Comparison of ENCODE assay signal across 1 cellular context in the genomic region with DNA sequence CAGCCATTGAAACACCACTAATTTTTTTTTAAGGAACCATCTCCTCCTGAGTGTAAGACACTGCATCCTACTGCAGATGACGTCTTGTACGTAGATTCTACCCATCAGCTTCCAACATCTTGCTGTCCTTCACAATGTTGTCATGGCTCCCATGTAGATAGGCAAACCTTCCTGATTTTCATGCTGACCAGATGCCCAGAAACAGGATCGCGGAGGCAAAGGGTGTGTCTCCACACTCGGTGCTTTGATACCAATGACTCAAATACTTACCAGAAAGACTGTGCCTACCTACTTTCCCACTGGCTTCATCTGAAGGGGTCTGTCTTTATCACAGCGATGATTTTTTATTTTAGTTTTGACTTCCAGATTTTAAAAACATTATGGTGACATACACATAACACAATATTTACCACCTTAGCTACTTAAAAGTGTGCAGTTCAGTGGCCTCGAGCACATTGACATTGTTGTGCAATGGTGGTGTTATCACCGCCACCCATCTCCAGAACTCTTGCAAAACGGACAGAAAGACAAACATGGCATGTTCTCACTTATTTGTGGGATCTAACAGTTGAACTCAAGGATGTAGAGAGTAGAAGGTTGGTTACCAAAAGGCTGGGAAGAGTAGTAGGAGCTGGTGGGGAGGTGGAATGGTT.
A peak's percentile ranks its signal among the peaks of the same experiment; 100 is the strongest.
TF ChIP-seq lines count a peak whose summit lies in the region.

No MANE protein-coding gene starts in this region.

TF ChIP-seq in HepG2, 621 proteins besides CTCF, POLR2A, EP300 and RAD21 (continued from another document and continues in another):
- TF ChIP-seq CENPT (CRISPR knock-in tag; IDR thresholded peaks at IDR 0.05; ENCODE audit: low read depth) = no peak
- TF ChIP-seq, protein P1, sequence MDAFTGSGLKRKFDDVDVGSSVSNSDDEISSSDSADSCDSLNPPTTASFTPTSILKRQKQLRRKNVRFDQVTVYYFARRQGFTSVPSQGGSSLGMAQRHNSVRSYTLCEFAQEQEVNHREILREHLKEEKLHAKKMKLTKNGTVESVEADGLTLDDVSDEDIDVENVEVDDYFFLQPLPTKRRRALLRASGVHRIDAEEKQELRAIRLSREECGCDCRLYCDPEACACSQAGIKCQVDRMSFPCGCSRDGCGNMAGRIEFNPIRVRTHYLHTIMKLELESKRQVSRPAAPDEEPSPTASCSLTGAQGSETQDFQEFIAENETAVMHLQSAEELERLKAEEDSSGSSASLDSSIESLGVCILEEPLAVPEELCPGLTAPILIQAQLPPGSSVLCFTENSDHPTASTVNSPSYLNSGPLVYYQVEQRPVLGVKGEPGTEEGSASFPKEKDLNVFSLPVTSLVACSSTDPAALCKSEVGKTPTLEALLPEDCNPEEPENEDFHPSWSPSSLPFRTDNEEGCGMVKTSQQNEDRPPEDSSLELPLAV (CRISPR knock-in tag; conservative IDR thresholded peaks at IDR 0.05; ENCODE audit: low read depth) = no peak
- TF ChIP-seq, protein P2, sequence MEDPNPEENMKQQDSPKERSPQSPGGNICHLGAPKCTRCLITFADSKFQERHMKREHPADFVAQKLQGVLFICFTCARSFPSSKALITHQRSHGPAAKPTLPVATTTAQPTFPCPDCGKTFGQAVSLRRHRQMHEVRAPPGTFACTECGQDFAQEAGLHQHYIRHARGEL (CRISPR knock-in tag; IDR thresholded peaks at IDR 0.05) = no peak
- peak; percentile 78 for TF ChIP-seq SMC3 (IDR thresholded peaks at IDR 0.05; ENCODE audit: low read length)
- TF ChIP-seq, protein P3, sequence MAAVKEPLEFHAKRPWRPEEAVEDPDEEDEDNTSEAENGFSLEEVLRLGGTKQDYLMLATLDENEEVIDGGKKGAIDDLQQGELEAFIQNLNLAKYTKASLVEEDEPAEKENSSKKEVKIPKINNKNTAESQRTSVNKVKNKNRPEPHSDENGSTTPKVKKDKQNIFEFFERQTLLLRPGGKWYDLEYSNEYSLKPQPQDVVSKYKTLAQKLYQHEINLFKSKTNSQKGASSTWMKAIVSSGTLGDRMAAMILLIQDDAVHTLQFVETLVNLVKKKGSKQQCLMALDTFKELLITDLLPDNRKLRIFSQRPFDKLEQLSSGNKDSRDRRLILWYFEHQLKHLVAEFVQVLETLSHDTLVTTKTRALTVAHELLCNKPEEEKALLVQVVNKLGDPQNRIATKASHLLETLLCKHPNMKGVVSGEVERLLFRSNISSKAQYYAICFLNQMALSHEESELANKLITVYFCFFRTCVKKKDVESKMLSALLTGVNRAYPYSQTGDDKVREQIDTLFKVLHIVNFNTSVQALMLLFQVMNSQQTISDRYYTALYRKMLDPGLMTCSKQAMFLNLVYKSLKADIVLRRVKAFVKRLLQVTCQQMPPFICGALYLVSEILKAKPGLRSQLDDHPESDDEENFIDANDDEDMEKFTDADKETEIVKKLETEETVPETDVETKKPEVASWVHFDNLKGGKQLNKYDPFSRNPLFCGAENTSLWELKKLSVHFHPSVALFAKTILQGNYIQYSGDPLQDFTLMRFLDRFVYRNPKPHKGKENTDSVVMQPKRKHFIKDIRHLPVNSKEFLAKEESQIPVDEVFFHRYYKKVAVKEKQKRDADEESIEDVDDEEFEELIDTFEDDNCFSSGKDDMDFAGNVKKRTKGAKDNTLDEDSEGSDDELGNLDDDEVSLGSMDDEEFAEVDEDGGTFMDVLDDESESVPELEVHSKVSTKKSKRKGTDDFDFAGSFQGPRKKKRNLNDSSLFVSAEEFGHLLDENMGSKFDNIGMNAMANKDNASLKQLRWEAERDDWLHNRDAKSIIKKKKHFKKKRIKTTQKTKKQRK (IDR thresholded peaks at IDR 0.05; ENCODE audit: low read length) = no peak
- TF ChIP-seq ZNF264 (CRISPR knock-in tag; IDR thresholded peaks at IDR 0.05) = peak; percentile 94
- peak; percentile 98 for TF ChIP-seq DPF2 (CRISPR knock-in tag; IDR thresholded peaks at IDR 0.05; ENCODE audit: borderline replicate concordance, low read depth)
- TF ChIP-seq, protein P4, sequence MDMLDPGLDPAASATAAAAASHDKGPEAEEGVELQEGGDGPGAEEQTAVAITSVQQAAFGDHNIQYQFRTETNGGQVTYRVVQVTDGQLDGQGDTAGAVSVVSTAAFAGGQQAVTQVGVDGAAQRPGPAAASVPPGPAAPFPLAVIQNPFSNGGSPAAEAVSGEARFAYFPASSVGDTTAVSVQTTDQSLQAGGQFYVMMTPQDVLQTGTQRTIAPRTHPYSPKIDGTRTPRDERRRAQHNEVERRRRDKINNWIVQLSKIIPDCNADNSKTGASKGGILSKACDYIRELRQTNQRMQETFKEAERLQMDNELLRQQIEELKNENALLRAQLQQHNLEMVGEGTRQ (IDR thresholded peaks at IDR 0.05; ENCODE audit: low read depth, low read length) = no peak
- TF ChIP-seq, protein P4 (CRISPR knock-in tag; IDR thresholded peaks at IDR 0.05; ENCODE audit: borderline replicate concordance) = no peak
- TF ChIP-seq, protein P5, sequence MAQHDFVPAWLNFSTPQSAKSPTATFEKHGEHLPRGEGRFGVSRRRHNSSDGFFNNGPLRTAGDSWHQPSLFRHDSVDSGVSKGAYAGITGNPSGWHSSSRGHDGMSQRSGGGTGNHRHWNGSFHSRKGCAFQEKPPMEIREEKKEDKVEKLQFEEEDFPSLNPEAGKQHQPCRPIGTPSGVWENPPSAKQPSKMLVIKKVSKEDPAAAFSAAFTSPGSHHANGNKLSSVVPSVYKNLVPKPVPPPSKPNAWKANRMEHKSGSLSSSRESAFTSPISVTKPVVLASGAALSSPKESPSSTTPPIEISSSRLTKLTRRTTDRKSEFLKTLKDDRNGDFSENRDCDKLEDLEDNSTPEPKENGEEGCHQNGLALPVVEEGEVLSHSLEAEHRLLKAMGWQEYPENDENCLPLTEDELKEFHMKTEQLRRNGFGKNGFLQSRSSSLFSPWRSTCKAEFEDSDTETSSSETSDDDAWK (CRISPR knock-in tag; IDR thresholded peaks at IDR 0.05) = no peak
- TF ChIP-seq JARID2 (CRISPR knock-in tag; IDR thresholded peaks at IDR 0.05; ENCODE audit: insufficient replicate concordance) = peak; percentile 80
- TF ChIP-seq ATF7 (IDR thresholded peaks at IDR 0.05) = no peak
- TF ChIP-seq ATF7 (CRISPR knock-in tag; IDR thresholded peaks at IDR 0.05) = peak; percentile 56; the same call in 1 of the 2 replicates
- TF ChIP-seq REL (CRISPR knock-in tag; conservative IDR thresholded peaks at IDR 0.05) = no peak
- TF ChIP-seq ZNF256 (CRISPR knock-in tag; conservative IDR thresholded peaks at IDR 0.05) = 0 out of 2 replicates have a peak, but pooled peaks have one; percentile 25
- TF ChIP-seq, protein P6, sequence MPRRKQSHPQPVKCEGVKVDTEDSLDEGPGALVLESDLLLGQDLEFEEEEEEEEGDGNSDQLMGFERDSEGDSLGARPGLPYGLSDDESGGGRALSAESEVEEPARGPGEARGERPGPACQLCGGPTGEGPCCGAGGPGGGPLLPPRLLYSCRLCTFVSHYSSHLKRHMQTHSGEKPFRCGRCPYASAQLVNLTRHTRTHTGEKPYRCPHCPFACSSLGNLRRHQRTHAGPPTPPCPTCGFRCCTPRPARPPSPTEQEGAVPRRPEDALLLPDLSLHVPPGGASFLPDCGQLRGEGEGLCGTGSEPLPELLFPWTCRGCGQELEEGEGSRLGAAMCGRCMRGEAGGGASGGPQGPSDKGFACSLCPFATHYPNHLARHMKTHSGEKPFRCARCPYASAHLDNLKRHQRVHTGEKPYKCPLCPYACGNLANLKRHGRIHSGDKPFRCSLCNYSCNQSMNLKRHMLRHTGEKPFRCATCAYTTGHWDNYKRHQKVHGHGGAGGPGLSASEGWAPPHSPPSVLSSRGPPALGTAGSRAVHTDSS (CRISPR knock-in tag; conservative IDR thresholded peaks at IDR 0.05) = no peak
- TF ChIP-seq, protein P7, sequence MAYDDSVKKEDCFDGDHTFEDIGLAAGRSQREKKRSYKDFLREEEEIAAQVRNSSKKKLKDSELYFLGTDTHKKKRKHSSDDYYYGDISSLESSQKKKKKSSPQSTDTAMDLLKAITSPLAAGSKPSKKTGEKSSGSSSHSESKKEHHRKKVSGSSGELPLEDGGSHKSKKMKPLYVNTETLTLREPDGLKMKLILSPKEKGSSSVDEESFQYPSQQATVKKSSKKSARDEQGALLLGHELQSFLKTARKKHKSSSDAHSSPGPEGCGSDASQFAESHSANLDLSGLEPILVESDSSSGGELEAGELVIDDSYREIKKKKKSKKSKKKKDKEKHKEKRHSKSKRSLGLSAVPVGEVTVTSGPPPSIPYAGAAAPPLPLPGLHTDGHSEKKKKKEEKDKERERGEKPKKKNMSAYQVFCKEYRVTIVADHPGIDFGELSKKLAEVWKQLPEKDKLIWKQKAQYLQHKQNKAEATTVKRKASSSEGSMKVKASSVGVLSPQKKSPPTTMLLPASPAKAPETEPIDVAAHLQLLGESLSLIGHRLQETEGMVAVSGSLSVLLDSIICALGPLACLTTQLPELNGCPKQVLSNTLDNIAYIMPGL (CRISPR knock-in tag; IDR thresholded peaks at IDR 0.05; ENCODE audit: borderline replicate concordance in 1 of 2, low read depth in 1 of 2) = peak; percentile 46 to 61; a peak in 2 of 4 replicates
- peak; percentile 81 for TF ChIP-seq ZFP36L1 (CRISPR knock-in tag; IDR thresholded peaks at IDR 0.05)
- no peak for TF ChIP-seq ZNF619 (CRISPR knock-in tag; IDR thresholded peaks at IDR 0.05)
- TF ChIP-seq, protein P8, sequence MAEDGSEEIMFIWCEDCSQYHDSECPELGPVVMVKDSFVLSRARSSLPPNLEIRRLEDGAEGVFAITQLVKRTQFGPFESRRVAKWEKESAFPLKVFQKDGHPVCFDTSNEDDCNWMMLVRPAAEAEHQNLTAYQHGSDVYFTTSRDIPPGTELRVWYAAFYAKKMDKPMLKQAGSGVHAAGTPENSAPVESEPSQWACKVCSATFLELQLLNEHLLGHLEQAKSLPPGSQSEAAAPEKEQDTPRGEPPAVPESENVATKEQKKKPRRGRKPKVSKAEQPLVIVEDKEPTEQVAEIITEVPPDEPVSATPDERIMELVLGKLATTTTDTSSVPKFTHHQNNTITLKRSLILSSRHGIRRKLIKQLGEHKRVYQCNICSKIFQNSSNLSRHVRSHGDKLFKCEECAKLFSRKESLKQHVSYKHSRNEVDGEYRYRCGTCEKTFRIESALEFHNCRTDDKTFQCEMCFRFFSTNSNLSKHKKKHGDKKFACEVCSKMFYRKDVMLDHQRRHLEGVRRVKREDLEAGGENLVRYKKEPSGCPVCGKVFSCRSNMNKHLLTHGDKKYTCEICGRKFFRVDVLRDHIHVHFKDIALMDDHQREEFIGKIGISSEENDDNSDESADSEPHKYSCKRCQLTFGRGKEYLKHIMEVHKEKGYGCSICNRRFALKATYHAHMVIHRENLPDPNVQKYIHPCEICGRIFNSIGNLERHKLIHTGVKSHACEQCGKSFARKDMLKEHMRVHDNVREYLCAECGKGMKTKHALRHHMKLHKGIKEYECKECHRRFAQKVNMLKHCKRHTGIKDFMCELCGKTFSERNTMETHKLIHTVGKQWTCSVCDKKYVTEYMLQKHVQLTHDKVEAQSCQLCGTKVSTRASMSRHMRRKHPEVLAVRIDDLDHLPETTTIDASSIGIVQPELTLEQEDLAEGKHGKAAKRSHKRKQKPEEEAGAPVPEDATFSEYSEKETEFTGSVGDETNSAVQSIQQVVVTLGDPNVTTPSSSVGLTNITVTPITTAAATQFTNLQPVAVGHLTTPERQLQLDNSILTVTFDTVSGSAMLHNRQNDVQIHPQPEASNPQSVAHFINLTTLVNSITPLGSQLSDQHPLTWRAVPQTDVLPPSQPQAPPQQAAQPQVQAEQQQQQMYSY (CRISPR knock-in tag; IDR thresholded peaks at IDR 0.05) = peak; percentile 86
- TF ChIP-seq NFKB2 (CRISPR knock-in tag; IDR thresholded peaks at IDR 0.05; ENCODE audit: borderline replicate concordance) = no peak
- no peak for TF ChIP-seq RBM39 (IDR thresholded peaks at IDR 0.05; ENCODE audit: low read depth, low read length, poor library complexity, severe bottlenecking)
- TF ChIP-seq, protein P9, sequence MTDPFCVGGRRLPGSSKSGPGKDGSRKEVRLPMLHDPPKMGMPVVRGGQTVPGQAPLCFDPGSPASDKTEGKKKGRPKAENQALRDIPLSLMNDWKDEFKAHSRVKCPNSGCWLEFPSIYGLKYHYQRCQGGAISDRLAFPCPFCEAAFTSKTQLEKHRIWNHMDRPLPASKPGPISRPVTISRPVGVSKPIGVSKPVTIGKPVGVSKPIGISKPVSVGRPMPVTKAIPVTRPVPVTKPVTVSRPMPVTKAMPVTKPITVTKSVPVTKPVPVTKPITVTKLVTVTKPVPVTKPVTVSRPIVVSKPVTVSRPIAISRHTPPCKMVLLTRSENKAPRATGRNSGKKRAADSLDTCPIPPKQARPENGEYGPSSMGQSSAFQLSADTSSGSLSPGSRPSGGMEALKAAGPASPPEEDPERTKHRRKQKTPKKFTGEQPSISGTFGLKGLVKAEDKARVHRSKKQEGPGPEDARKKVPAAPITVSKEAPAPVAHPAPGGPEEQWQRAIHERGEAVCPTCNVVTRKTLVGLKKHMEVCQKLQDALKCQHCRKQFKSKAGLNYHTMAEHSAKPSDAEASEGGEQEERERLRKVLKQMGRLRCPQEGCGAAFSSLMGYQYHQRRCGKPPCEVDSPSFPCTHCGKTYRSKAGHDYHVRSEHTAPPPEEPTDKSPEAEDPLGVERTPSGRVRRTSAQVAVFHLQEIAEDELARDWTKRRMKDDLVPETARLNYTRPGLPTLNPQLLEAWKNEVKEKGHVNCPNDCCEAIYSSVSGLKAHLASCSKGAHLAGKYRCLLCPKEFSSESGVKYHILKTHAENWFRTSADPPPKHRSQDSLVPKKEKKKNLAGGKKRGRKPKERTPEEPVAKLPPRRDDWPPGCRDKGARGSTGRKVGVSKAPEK (CRISPR knock-in tag; IDR thresholded peaks at IDR 0.05; ENCODE audit: borderline replicate concordance) = peak; percentile 92; the same call in 1 of the 2 replicates
- no peak for TF ChIP-seq PHB2 (IDR thresholded peaks at IDR 0.05; ENCODE audit: partially characterized antibody)
- TF ChIP-seq ETV5 (CRISPR knock-in tag; IDR thresholded peaks at IDR 0.05; ENCODE audit: borderline replicate concordance) = peak; percentile 91
- TF ChIP-seq SNRNP70 (IDR thresholded peaks at IDR 0.05; ENCODE audit: low read depth, low read length) = no peak
- peak; percentile 59; the same call in 1 of the 2 replicates for TF ChIP-seq ZNF441 (CRISPR knock-in tag; IDR thresholded peaks at IDR 0.05; ENCODE audit: borderline replicate concordance)
- peak; percentile 32; the same call in 1 of the 2 replicates for TF ChIP-seq ZFX (CRISPR knock-in tag; IDR thresholded peaks at IDR 0.05; ENCODE audit: low read depth)
- TF ChIP-seq ZNF792 (CRISPR knock-in tag; IDR thresholded peaks at IDR 0.05) = peak; percentile 96
- TF ChIP-seq, protein P10, sequence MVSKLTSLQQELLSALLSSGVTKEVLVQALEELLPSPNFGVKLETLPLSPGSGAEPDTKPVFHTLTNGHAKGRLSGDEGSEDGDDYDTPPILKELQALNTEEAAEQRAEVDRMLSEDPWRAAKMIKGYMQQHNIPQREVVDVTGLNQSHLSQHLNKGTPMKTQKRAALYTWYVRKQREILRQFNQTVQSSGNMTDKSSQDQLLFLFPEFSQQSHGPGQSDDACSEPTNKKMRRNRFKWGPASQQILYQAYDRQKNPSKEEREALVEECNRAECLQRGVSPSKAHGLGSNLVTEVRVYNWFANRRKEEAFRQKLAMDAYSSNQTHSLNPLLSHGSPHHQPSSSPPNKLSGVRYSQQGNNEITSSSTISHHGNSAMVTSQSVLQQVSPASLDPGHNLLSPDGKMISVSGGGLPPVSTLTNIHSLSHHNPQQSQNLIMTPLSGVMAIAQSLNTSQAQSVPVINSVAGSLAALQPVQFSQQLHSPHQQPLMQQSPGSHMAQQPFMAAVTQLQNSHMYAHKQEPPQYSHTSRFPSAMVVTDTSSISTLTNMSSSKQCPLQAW (CRISPR knock-in tag; IDR thresholded peaks at IDR 0.05) = peak; percentile 91
- TF ChIP-seq ZBTB3 (CRISPR knock-in tag; IDR thresholded peaks at IDR 0.05; ENCODE audit: borderline replicate concordance, low read depth) = no peak
- peak; percentile 82 for TF ChIP-seq ZNF746 (CRISPR knock-in tag; IDR thresholded peaks at IDR 0.05)
- TF ChIP-seq MAFK (conservative IDR thresholded peaks at IDR 0.05 in 1 of 2, IDR thresholded peaks at IDR 0.05 in 1 of 2; ENCODE audit: low read length in 2 of 2) = no peak
